ENCODE assay signal across 12 cellular contexts in the genomic region with DNA sequence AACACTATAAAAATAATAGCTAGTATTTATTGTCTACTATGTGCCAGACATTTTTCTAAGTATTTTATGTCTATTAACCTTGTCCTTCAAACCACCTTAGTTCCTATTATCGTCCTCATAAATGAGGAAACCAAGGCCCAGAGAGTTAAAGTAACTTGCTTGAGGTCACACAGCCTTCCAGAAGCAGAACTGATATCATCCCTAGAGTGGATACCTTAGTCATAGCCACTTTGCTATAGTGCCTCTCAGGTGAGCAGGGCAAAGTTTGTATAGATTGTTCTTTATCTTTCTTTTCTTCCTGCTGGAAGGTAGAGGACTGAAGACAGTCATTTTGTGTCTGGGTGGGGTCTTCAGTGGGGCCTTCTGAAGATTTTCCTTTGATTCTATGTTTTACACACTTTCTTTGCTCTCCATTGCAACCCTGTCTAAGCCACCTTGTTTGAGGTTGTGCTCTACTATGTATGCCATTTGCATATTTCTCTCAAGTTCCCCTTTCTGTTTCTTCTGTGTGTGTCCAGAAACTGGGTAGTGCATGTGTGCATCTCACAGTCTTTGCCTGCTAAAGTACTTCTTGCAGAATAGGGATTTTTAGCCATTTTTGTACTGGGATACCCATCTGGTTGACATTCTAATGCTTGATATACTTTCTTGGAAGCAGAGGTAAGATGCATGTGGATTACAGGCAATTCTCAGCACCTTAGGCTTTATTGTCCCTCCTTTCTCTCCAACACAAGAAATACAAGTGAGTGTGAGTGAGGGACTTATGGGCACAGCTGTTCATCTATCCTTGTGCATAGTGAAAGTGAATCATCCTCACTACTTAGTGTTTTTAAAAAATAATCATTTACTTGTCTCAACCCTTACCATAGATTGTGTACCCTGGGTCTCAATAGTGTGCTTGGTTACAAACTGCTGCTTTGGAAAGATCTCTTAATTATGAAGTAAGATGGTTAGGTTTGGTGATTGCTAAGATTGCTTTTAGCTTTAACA.
A peak's percentile ranks its signal among the peaks of the same experiment; 100 is the strongest.
DNase-seq lines count a peak whose midpoint lies in the region; ATAC-seq and TF ChIP-seq lines count a peak whose summit lies in the region.
"Had no signal": no experiment of that assay in that cellular context is flagged by ENCODE, and none has a peak within 500 bp of the region (broad histone marks: within the 10 kb centered on the region; RNA-seq: fewer than 3 reads in every experiment).

No MANE protein-coding gene starts in this region.

- H3K4me1 ChIP-seq in psoas muscle: no peaks in the 10 kb centered on the region
- H3K4me1 ChIP-seq: BE2C had no signal

- no peaks in the 10 kb centered on the region for H3K27me3 ChIP-seq in psoas muscle (ENCODE audit: insufficient read depth in 3 of 3, low read length in 2 of 3)
- H3K27me3 ChIP-seq: BE2C, pancreas had no signal

- 71 to 83% (median 72%) methylated on average over 1 of the region's 1 CpG for WGBS in psoas muscle, 3 donors

- ATAC-seq in GM18498 (IDR thresholded peaks at IDR 0.05; ENCODE audit: unreplicated experiment) (peak; percentile 100), HG03039 (IDR thresholded peaks at IDR 0.05; ENCODE audit: unreplicated experiment) (peak; percentile 100), psoas muscle (no peak)
- ATAC-seq: left cardiac atrium had no signal

- H3K4me3 ChIP-seq in psoas muscle: no peak overlapping the region
- H3K4me3 ChIP-seq: pancreas had no signal

- TF ChIP-seq CTCF in GM20000 (IDR thresholded peaks at IDR 0.05; ENCODE audit: extremely low read depth, missing control alignments) (no peak), psoas muscle (IDR thresholded peaks at IDR 0.05) (no peak)

- no peaks in the 10 kb centered on the region for H3K9me3 ChIP-seq in psoas muscle
- H3K9me3 ChIP-seq: BE2C, pancreas had no signal

- intact Hi-C loops in psoas muscle (cut with DNase I): no loop called here

- DNase-seq in GM20000 (ENCODE audit: low spot score) (peak; percentile 51), NOMO-1 treated with DMSO at 0.1 percent for 48 hours (lab: John Stamatoyannopoulos, UW; ENCODE audit: unreplicated experiment) (peak; percentile 56), psoas muscle (no peak), activated gamma-delta T cell (lab: John Stamatoyannopoulos, UW) (no peak), SW 1271 (lab: John Stamatoyannopoulos, UW) (no peak)
- no peak for DNase-seq in stimulated activated CD4-positive, alpha-beta T cell treated with anti-CD3 and anti-CD28 coated beads, Interleukin-2, amount 100 ng/mL, for 24 hours
- DNase-seq: BE2C; left cardiac atrium; NK-92 treated with Interleukin-12 subunit alpha and Interleukin-12 subunit beta, amount 100 ng/mL, for 24 hours; pancreas had no signal

- no peak overlapping the region for H3K27ac ChIP-seq in psoas muscle
- H3K27ac ChIP-seq: pancreas had no signal

- no peaks in the 10 kb centered on the region for H3K36me3 ChIP-seq in psoas muscle (ENCODE audit: insufficient read depth in 1 of 2, low read depth in 1 of 2)
- H3K36me3 ChIP-seq: BE2C, pancreas had no signal

Comparison
In these comparisons a context has a peak if more than half of its experiments do, and no peak if none do; other contexts are left out.
1. ATAC-seq: peak in GM18498 (single experiment) and HG03039 (single experiment); none in psoas muscle (0 of 4).
2. DNase-seq: peak in GM20000 (single experiment) and NOMO-1 treated with DMSO at 0.1 percent for 48 hours (single experiment); none in stimulated activated CD4-positive, alpha-beta T cell treated with anti-CD3 and anti-CD28 coated beads, Interleukin-2, amount 100 ng/mL, for 24 hours (0 of 2), psoas muscle (0 of 2), activated gamma-delta T cell (single experiment) and SW 1271 (0 of 2).